Comparison of ENCODE assay signal across 8 cellular contexts in the genomic region with DNA sequence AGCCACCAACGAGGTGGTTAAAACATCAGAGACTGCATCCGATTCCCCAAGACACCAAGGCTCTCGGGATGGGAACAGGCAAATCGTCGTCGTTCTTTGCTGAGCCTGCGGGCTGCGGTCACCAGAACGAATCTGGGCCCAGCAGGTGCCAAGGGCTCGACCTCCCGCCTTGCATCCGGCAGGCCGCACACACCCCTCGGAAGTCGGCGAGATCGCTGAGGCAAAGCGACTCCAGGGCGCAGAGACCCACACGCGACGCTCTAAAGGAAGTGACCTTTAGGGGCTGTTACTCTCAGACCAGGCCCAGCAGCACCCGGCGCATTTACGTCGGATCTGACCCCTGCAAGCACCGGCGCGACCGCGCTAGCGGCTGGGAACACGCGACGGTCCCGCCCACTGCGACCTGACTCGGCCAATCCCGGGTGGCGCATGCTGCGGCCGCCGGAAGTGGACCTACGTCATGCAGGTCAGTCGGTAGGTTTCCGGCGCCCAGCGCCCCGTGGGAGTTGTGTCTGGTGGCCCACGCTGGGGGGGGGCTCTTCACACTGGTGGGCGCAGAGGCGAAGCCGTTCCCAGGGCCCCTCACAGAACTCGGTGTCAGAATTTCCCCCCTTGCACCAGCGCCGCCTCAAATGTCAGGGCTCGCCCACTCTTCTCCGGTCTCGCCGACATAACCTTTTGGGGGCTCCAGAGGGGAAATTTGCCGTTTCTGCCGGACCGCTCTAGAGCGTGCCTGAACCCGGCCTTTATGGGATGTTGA. TPM values are rescaled to one million over a fixed set of nuclear protein-coding genes. Genes with fewer than 3 reads are reported as not detected.
A peak's percentile ranks its signal among the peaks of the same experiment; 100 is the strongest.
DNase-seq lines count a peak whose midpoint lies in the region; ATAC-seq and TF ChIP-seq lines count a peak whose summit lies in the region.

No MANE protein-coding gene starts in this region.

- intact Hi-C loops in mammary epithelial cell (cut with micrococcal nuclease) = no loop called here

- peak overlapping the region; percentile 21 for H3K9ac ChIP-seq in mammary epithelial cell (ENCODE audit: insufficient read depth, low read length)

- CTCF ChIA-PET in mammary epithelial cell (lab: Charles Lee; ENCODE audit: low non-redundant PET) = no interaction called here

- TF ChIP-seq CTCF in WERI-Rb-1 (IDR thresholded peaks at IDR 0.05; ENCODE audit: low read depth, low read length) (no peak), mammary epithelial cell (conservative IDR thresholded peaks at IDR 0.05 in 1 of 2, IDR thresholded peaks at IDR 0.05 in 1 of 2; ENCODE audit: extremely low read depth in 1 of 2, insufficient read depth in 1 of 2, low read depth in 1 of 2, low read length in 2 of 2) (no peak)

- no peaks in the 10 kb centered on the region for H3K9me3 ChIP-seq in WERI-Rb-1 (ENCODE audit: severe bottlenecking)
- peaks cover 6% of the 10 kb centered on the region for H3K9me3 ChIP-seq in mammary epithelial cell (replicated peaks; ENCODE audit: insufficient read depth, low read length)

- peak; percentile 90 to 96 for DNase-seq in NCI-H1930 (lab: John Stamatoyannopoulos, UW)
- peak; percentile 96 for DNase-seq in WERI-Rb-1
- peak; percentile 23 for DNase-seq in mammary epithelial cell
- peak; percentile 90 for DNase-seq in iris pigment epithelial cell (ENCODE audit: low read depth)
- DNase-seq in stimulated activated CD4-positive, alpha-beta T cell treated with anti-CD3 and anti-CD28 coated beads, Interleukin-1b, Interleukin-23, amount 100 ng/mL, for 24 hours (ENCODE audit: low read depth in 4 of 4, low spot score in 1 of 4) = peak; percentile 57 to 87 (median 69)
- DNase-seq in KBM-7 = no peak

- peak overlapping the region; percentile 96 for H3K4me2 ChIP-seq in mammary epithelial cell (ENCODE audit: insufficient read depth, low read depth, low read length)

- BruUV-seq in mammary epithelial cell (replicated peaks; lab: Mats Ljungman, UMichigan) = no TSS peak

- ATAC-seq in GM18498 (IDR thresholded peaks at IDR 0.05; ENCODE audit: unreplicated experiment) = peak; percentile 98
- ATAC-seq in HG02884 (IDR thresholded peaks at IDR 0.05; ENCODE audit: unreplicated experiment) = peak; percentile 92

- no peaks in the 10 kb centered on the region for H4K20me1 ChIP-seq in mammary epithelial cell (ENCODE audit: insufficient read depth, low read length)

- in situ Hi-C loops in mammary epithelial cell (cut with MboI; ENCODE audit: low sequenced_read_pairs in 2 of 2) (no loop called here), KBM-7 (cut with MboI; ENCODE audit: low pct_unique_long_range_greater_than_20kb, low sequenced_read_pairs) (no loop called here)

- peaks cover 15% of the 10 kb centered on the region for H3K4me1 ChIP-seq in mammary epithelial cell (ENCODE audit: insufficient read depth, low read length)

- WGBS in mammary epithelial cell (ENCODE audit: low coverage, missing lambda C conversion rate) = 7% methylated on average over 48 of the region's 65 CpGs

- peak overlapping the region; percentile 100 for H2AFZ ChIP-seq in mammary epithelial cell (ENCODE audit: low read depth, low read length)

- H3K27ac ChIP-seq in WERI-Rb-1 (peak overlapping the region; percentile 82), mammary epithelial cell (ENCODE audit: insufficient read depth, low read depth, low read length) (peak overlapping the region; percentile 24)

- no peaks in the 10 kb centered on the region for H3K36me3 ChIP-seq in WERI-Rb-1
- no peaks in the 10 kb centered on the region for H3K36me3 ChIP-seq in mammary epithelial cell (ENCODE audit: insufficient read depth, low read length)

- dilution Hi-C loops in mammary epithelial cell (cut with HindIII; ENCODE audit: low sequenced_read_pairs) = no loop called here

- H3K27me3 ChIP-seq in WERI-Rb-1 (ENCODE audit: insufficient read depth, low read depth, severe bottlenecking) (no peaks in the 10 kb centered on the region), mammary epithelial cell (ENCODE audit: insufficient read depth, low read length) (no peaks in the 10 kb centered on the region)

- peak overlapping the region; percentile 94 for H3K4me3 ChIP-seq in WERI-Rb-1 (ENCODE audit: low read depth, low read length)
- H3K4me3 ChIP-seq in mammary epithelial cell (replicated peaks in 1 of 3; ENCODE audit: insufficient read depth in 1 of 3, low read depth in 2 of 3, low read length in 3 of 3) = peak overlapping the region; percentile 50 to 58 (median 52)

- H3K79me2 ChIP-seq in mammary epithelial cell (ENCODE audit: insufficient read depth, low read length) = no peaks in the 10 kb centered on the region

RNA-seq across cellular contexts. Expression of gene PARK7, which starts 7.5 kb away (rescaled TPM):
- 100 to 1,000 TPM; 106 to 264 TPM for total RNA-seq in mammary epithelial cell
- polyA plus RNA-seq in mammary epithelial cell = 361 TPM
- polyA minus RNA-seq in mammary epithelial cell = 166 TPM

RNA-seq across cellular contexts. Expression of gene TNFRSF9, which starts 13.4 kb away (rescaled TPM):
- total RNA-seq in mammary epithelial cell = not detected
- polyA plus RNA-seq in mammary epithelial cell = not detected
- not detected for polyA minus RNA-seq in mammary epithelial cell
